9 cellular contexts compared by ENCODE assay signal in the genomic region with DNA sequence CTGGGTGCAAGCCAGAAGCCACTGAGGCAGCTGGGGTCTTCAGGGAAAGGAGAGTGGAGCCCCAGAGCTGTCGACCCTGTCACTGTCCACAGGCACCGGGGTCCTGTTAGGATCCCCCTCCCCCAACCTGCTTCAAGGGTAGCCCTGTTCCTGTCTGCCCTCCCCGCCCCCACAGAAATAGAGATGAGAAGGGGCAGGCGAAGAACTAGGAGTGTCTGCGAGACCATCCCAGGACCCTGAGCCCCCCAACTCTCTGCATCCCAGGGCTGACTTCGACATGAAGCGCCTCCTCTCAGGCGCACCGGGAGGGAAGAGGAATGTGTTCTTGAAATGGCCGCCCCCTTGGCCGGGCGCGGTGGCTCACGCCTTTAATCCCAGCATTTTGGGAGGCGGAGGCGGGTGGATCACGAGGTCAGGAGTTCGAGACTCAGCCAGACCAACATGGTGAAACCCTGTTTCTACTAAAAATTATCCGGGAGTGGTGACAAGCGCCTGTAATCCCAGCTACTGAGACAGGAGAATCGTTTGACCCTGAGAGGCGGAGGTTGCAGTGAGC. TPM values are rescaled to one million over a fixed set of nuclear protein-coding genes. Genes with fewer than 3 reads are reported as not detected.
DNase-seq lines count a peak whose midpoint lies in the region; ATAC-seq and TF ChIP-seq lines count a peak whose summit lies in the region.
"Had no signal": no experiment of that assay in that cellular context is flagged by ENCODE, and none has a peak within 500 bp of the region (broad histone marks: within the 10 kb centered on the region; RNA-seq: fewer than 3 reads in every experiment).

No MANE protein-coding gene starts in this region.

- intact Hi-C loops in CD4-positive, alpha-beta memory T cell (cut with micrococcal nuclease), result loop anchor here (1.0 to 5.0 kb wide), 5 partner anchors 16 to 55 kb away; partner anchors contain the start of genes CHCHD10 and MMP11

- no peaks in the 10 kb centered on the region for H3K27me3 Mint-ChIP-seq in CD4-positive, alpha-beta memory T cell

- H3K4me2 ChIP-seq in fibroblast of lung (ENCODE audit: extremely low read depth, insufficient read depth, low read length), result peak overlapping the region; percentile 87

- H3K27ac ChIP-seq in CD4-positive, alpha-beta memory T cell (ENCODE audit: low read depth, low read length), result peak overlapping the region; percentile 67
- H3K27ac ChIP-seq in SK-N-MC (peak overlapping the region; percentile 77; the same call in 1 of the 2 replicates), fibroblast of lung (ENCODE audit: insufficient read depth, low read length) (peak overlapping the region; percentile 71)

- H2AFZ ChIP-seq in fibroblast of lung (ENCODE audit: low read length) (peak overlapping the region; percentile 96), neuron (ENCODE audit: low read depth, low read length) (peak overlapping the region; percentile 70)

- H4K20me1 ChIP-seq in fibroblast of lung (ENCODE audit: control insufficient read depth, extremely low read depth, insufficient read depth, low read length), result no peaks in the 10 kb centered on the region

- H3K79me2 ChIP-seq in fibroblast of lung (ENCODE audit: control insufficient read depth, insufficient read depth, low read length), result no peaks in the 10 kb centered on the region

- POLR2A ChIA-PET in CD4-positive, alpha-beta memory T cell (lab: Charles Lee; ENCODE audit: partially characterized antibody), result interaction anchor here (1.1 to 3.0 kb wide), 9 partner anchors 12 to 162 kb away, joined by 3 to 18 read pairs (median 10); partner anchors contain the start of genes C22orf15, CHCHD10, MIF and SLC2A11

- peak overlapping the region in 5 of 7 donors; percentile 55 to 79 (median 61) for H3K27ac Mint-ChIP-seq in CD4-positive, alpha-beta memory T cell

- no peak for DNase-seq in CD4-positive, alpha-beta memory T cell
- peak; percentile 84 for DNase-seq in H7
- no peak for DNase-seq in SK-N-MC (ENCODE audit: low read depth, low spot score)
- DNase-seq in fibroblast of lung (ENCODE audit: low read depth in 2 of 2), result peak in 1 of 2 donors; percentile 34
- DNase-seq in UCSD-AML1 (lab: John Stamatoyannopoulos, UW; ENCODE audit: unreplicated experiment), result no peak
- no peak for DNase-seq in activated gamma-delta T cell treated with Interleukin-2 at 50 U/mL for 16 hours

- H3K4me1 Mint-ChIP-seq in CD4-positive, alpha-beta memory T cell, result peaks cover 7 to 21% (median 12%) of the 10 kb centered on the region in 4 donors

- H3K9ac ChIP-seq in SK-N-MC (ENCODE audit: insufficient read length) (peak overlapping the region; percentile 90), fibroblast of lung (ENCODE audit: insufficient read depth, low read length) (peak overlapping the region; percentile 84)

- no peaks in the 10 kb centered on the region for H3K27me3 ChIP-seq in CD4-positive, alpha-beta memory T cell (ENCODE audit: insufficient read depth, low read length)
- H3K27me3 ChIP-seq in H7 (ENCODE audit: control insufficient read depth, insufficient read depth, low read length), result no peaks in the 10 kb centered on the region
- no peaks in the 10 kb centered on the region for H3K27me3 ChIP-seq in fibroblast of lung (ENCODE audit: control insufficient read depth, insufficient read depth, low read length)
- no peaks in the 10 kb centered on the region for H3K27me3 ChIP-seq in neuron (ENCODE audit: insufficient read depth, low read length)

- H3K36me3 Mint-ChIP-seq in CD4-positive, alpha-beta memory T cell, result peaks cover 3 to 4% of the 10 kb centered on the region in 2 donors

- H3K4me3 ChIP-seq in CD4-positive, alpha-beta memory T cell (ENCODE audit: low read length in 2 of 2), result peak overlapping the region; percentile 42 to 82
- peak overlapping the region; percentile 95 for H3K4me3 ChIP-seq in H7 (ENCODE audit: insufficient read depth, low read depth, low read length)
- H3K4me3 ChIP-seq in SK-N-MC, result peak overlapping the region; percentile 97
- peak overlapping the region; percentile 56 to 80 (median 74) for H3K4me3 ChIP-seq in fibroblast of lung (replicated peaks in 1 of 4; ENCODE audit: control extremely low read depth in 1 of 4, insufficient read depth in 1 of 4, low read depth in 3 of 4, low read length in 4 of 4)
- peak overlapping the region; percentile 97 for H3K4me3 ChIP-seq in neuron (ENCODE audit: low read length)

- no peaks in the 10 kb centered on the region for H3K36me3 ChIP-seq in CD4-positive, alpha-beta memory T cell (ENCODE audit: insufficient read depth, low read length)
- H3K36me3 ChIP-seq in H7 (replicated peaks; ENCODE audit: control insufficient read depth, insufficient read depth, low read length), result no peaks in the 10 kb centered on the region
- no peaks in the 10 kb centered on the region for H3K36me3 ChIP-seq in SK-N-MC (ENCODE audit: insufficient read depth, low read length)
- H3K36me3 ChIP-seq in fibroblast of lung (ENCODE audit: control insufficient read depth, insufficient read depth, low read length), result no peaks in the 10 kb centered on the region
- H3K36me3 ChIP-seq in neuron (ENCODE audit: insufficient read depth, low read length), result no peaks in the 10 kb centered on the region

- TF ChIP-seq CTCF in fibroblast of lung (conservative IDR thresholded peaks at IDR 0.05 in 1 of 2, IDR thresholded peaks at IDR 0.05 in 1 of 2; ENCODE audit: low read depth in 1 of 2, low read length in 2 of 2), result no peak

- H3K9me3 ChIP-seq in CD4-positive, alpha-beta memory T cell (ENCODE audit: control insufficient read depth in 1 of 2, low read length in 2 of 2), result no peaks in the 10 kb centered on the region
- H3K9me3 ChIP-seq in SK-N-MC (ENCODE audit: low read depth, low read length) (no peaks in the 10 kb centered on the region), fibroblast of lung (ENCODE audit: control insufficient read depth, insufficient read depth, low read depth, low read length) (no peaks in the 10 kb centered on the region), neuron (ENCODE audit: low read length) (no peaks in the 10 kb centered on the region)

- ATAC-seq in GM18517 (IDR thresholded peaks at IDR 0.05; ENCODE audit: unreplicated experiment), result no peak

- no peaks in the 10 kb centered on the region for H3K9me3 Mint-ChIP-seq in CD4-positive, alpha-beta memory T cell

- peak overlapping the region; percentile 62 to 85 (median 76) for H3K4me3 Mint-ChIP-seq in CD4-positive, alpha-beta memory T cell

- CTCF ChIA-PET in CD4-positive, alpha-beta memory T cell (lab: Charles Lee; ENCODE audit: partially characterized antibody), result interaction anchor here (1.1 kb wide), 1 partner anchor 33 kb away, joined by 3 read pairs; no protein-coding TSS in a partner anchor

- H3K4me1 ChIP-seq in CD4-positive, alpha-beta memory T cell (ENCODE audit: insufficient read depth, low read length), result peaks cover 13% of the 10 kb centered on the region
- H3K4me1 ChIP-seq in fibroblast of lung (ENCODE audit: control insufficient read depth, extremely low read depth, insufficient read depth, low read length) (no peaks in the 10 kb centered on the region), neuron (ENCODE audit: insufficient read depth, low read length) (peaks cover 14% of the 10 kb centered on the region)

RNA-seq across cellular contexts. Expression of gene ZNF70, which starts 0.6 kb away (rescaled TPM):
- total RNA-seq in CD4-positive, alpha-beta memory T cell, result 1 to 10 TPM; 6.4 to 7.4 TPM
- polyA plus RNA-seq in CD4-positive, alpha-beta memory T cell, result under 1 TPM in 1 of 2 donors, not detected in 1; 0.37 TPM
- total RNA-seq in H7 (2014; rRNA removed; shearing (Covaris generic)), result 1.7 and 2.3 TPM in 2 replicates
- 2.8 and 3.1 TPM in 2 replicates for total RNA-seq in fibroblast of lung
- 1.0 and 1.2 TPM in 2 replicates for polyA plus RNA-seq in fibroblast of lung
- 1.4 and 2.6 TPM in 2 replicates for polyA plus RNA-seq in fibroblast of lung (2012)
- polyA minus RNA-seq in fibroblast of lung (ENCODE audit: low replicate concordance), result 18.3 and 22.9 TPM in 2 replicates

RNA-seq across cellular contexts. Expression of gene VPREB3, which starts 2.7 kb away (rescaled TPM):
- total RNA-seq in CD4-positive, alpha-beta memory T cell, result not detected
- polyA plus RNA-seq in CD4-positive, alpha-beta memory T cell, result 1 to 10 TPM; 1.2 to 5.5 TPM
- total RNA-seq in H7 (2014; rRNA removed; shearing (Covaris generic)), result not detected in 2 replicates
- total RNA-seq in fibroblast of lung, result not detected in 2 replicates
- polyA plus RNA-seq in fibroblast of lung, result not detected in 2 replicates
- polyA plus RNA-seq in fibroblast of lung (2012), result not detected in 2 replicates
- polyA minus RNA-seq in fibroblast of lung (ENCODE audit: low replicate concordance), result 1.2 TPM in 1 of 2 replicates, not detected in the other
- total RNA-seq: NCI-H460 had no signal

RNA-seq across cellular contexts. Expression of gene C22orf15, which starts 11.3 kb away (rescaled TPM):
- total RNA-seq in CD4-positive, alpha-beta memory T cell, result 1 to 10 TPM; 1.5 to 1.9 TPM
- polyA plus RNA-seq in CD4-positive, alpha-beta memory T cell, result 1 to 10 TPM in 1 of 2 donors, under 1 TPM in 1; 0.34 to 1.2 TPM
- 1.8 and 3.7 TPM in 2 replicates for total RNA-seq in H7 (2014; rRNA removed; shearing (Covaris generic))
- total RNA-seq in fibroblast of lung, result 2.5 and 3.9 TPM in 2 replicates
- 0.71 and 1.4 TPM in 2 replicates for polyA plus RNA-seq in fibroblast of lung
- polyA plus RNA-seq in fibroblast of lung (2012), result 1.4 and 1.7 TPM in 2 replicates
- 0.93 and 0.94 TPM in 2 replicates for polyA minus RNA-seq in fibroblast of lung (ENCODE audit: low replicate concordance)
- total RNA-seq: NCI-H460 had no signal

RNA-seq across cellular contexts. Expression of gene CHCHD10, which starts 16.3 kb away (rescaled TPM):
- 10 to 100 TPM; 44.7 to 45.9 TPM for total RNA-seq in CD4-positive, alpha-beta memory T cell
- 10 to 100 TPM; 16.3 to 33.1 TPM for polyA plus RNA-seq in CD4-positive, alpha-beta memory T cell
- 55.6 and 60.9 TPM in 2 replicates for total RNA-seq in H7 (2014; rRNA removed; shearing (Covaris generic))
- total RNA-seq in fibroblast of lung, result 3.6 and 5.4 TPM in 2 replicates
- polyA plus RNA-seq in fibroblast of lung, result 7.5 and 11.4 TPM in 2 replicates
- 63.1 and 73.8 TPM in 2 replicates for polyA plus RNA-seq in fibroblast of lung (2012)
- polyA minus RNA-seq in fibroblast of lung (ENCODE audit: low replicate concordance), result 161 and 265 TPM in 2 replicates

RNA-seq across cellular contexts. Expression of gene MMP11, which starts 21.1 kb away (rescaled TPM):
- total RNA-seq in CD4-positive, alpha-beta memory T cell, result 1 to 10 TPM in 1 of 2 experiments, under 1 TPM in 1; 0.79 to 1.6 TPM
- 1 to 10 TPM; 1.0 to 1.1 TPM for polyA plus RNA-seq in CD4-positive, alpha-beta memory T cell
- total RNA-seq in H7 (2014; rRNA removed; shearing (Covaris generic)), result 7.8 and 12.8 TPM in 2 replicates
- 8.8 and 11.3 TPM in 2 replicates for total RNA-seq in fibroblast of lung
- 4.5 and 8.3 TPM in 2 replicates for polyA plus RNA-seq in fibroblast of lung
- 3.5 and 8.0 TPM in 2 replicates for polyA plus RNA-seq in fibroblast of lung (2012)
- 13.4 and 25.6 TPM in 2 replicates for polyA minus RNA-seq in fibroblast of lung (ENCODE audit: low replicate concordance)
